Comparison of ENCODE assay signal across 26 cellular contexts in the genomic region with DNA sequence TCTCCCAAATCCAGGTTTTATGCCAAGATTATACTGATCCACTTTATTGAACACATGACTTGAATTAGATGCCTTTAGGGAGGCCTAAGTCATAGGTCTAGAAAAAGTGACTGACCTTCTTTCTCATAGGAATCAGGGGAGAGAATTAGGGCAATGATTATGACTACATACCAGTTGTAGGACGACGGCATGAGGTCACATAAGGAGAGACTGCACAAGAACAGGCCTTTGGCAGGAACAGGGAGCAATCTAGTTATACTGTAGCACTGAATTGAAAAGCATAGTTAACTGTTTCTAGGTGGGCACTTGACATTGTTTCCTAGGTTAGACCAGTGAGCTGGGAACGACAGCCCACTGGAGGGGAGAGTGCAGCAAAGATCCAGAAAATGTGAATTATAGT.
"Had no signal": no experiment of that assay in that cellular context is flagged by ENCODE, and none has a peak within 500 bp of the region (broad histone marks: within the 10 kb centered on the region; RNA-seq: fewer than 3 reads in every experiment).

No MANE protein-coding gene starts in this region.

- DNase-seq: activated CD4-positive, alpha-beta memory T cell treated with anti-CD3 and anti-CD28 coated beads for 36 hours; activated CD4-positive, alpha-beta T cell treated with anti-CD3 and anti-CD28 coated beads, Interleukin-2, amount 10 ng/mL, durations not matched to agents 7 days and 5 days; activated CD4-positive, CD25-positive, alpha-beta regulatory T cell; activated CD8-positive, alpha-beta memory T cell treated with anti-CD3 and anti-CD28 coated beads for 24 hours; activated effector memory CD4-positive, alpha-beta T cell treated with anti-CD3 and anti-CD28 coated beads, Interleukin-2, amount 50 U/mL, for 16 hours; activated naive CD4-positive, alpha-beta T cell treated with Interleukin-2 at 50 U/mL for 16 hours; activated naive CD8-positive, alpha-beta T cell treated with anti-CD3 and anti-CD28 coated beads for 36 hours; activated T-cell treated with anti-CD3 and anti-CD28 coated beads, Interleukin-2, amount 50 U/mL, for 4 hours; brain microvascular endothelial cell; Karpas-422; MM.1S; NCI-H1105; NCI-H1436; NCI-H1694 treated with DMSO at 0.1 percent for 48 hours; NCI-H2029 treated with DMSO at 0.1 percent for 48 hours; NCI-H510A treated with DMSO at 0.1 percent for 48 hours; NCI-H69; NK-92 treated with Interleukin-12 subunit alpha and Interleukin-12 subunit beta, amount 100 ng/mL, for 24 hours; OCI-M1; SHP77 treated with DMSO at 0.1 percent for 48 hours; T-helper 2 cell; T1000 had no signal

- H3K27ac Mint-ChIP-seq: activated CD4-positive, alpha-beta memory T cell treated with anti-CD3 and anti-CD28 coated beads for 36 hours; activated CD4-positive, alpha-beta T cell treated with anti-CD3 and anti-CD28 coated beads, Interleukin-2, amount 10 ng/mL, durations not matched to agents 7 days and 5 days; activated naive CD8-positive, alpha-beta T cell treated with anti-CD3 and anti-CD28 coated beads for 36 hours had no signal

- H3K27me3 ChIP-seq: brain microvascular endothelial cell, cardiac muscle cell had no signal

- H3K27ac ChIP-seq: brain microvascular endothelial cell, cardiac muscle cell, RWPE1 had no signal

- H3K4me3 ChIP-seq: cardiac muscle cell, K562 had no signal

- ATAC-seq: activated T-cell treated with anti-CD3 and anti-CD28 coated beads, Interleukin-2, amount 50 U/mL, for 4 hours; K562; Panc1 had no signal

- H3K36me3 ChIP-seq: brain microvascular endothelial cell, cardiac muscle cell had no signal

- H3K4me3 Mint-ChIP-seq: activated CD4-positive, alpha-beta memory T cell treated with anti-CD3 and anti-CD28 coated beads for 36 hours; activated CD4-positive, alpha-beta T cell treated with anti-CD3 and anti-CD28 coated beads, Interleukin-2, amount 10 ng/mL, durations not matched to agents 7 days and 5 days; activated naive CD8-positive, alpha-beta T cell treated with anti-CD3 and anti-CD28 coated beads for 36 hours; activated T-cell treated with anti-CD3 and anti-CD28 coated beads, Interleukin-2, amount 50 U/mL, for 4 hours had no signal

- H3K27me3 Mint-ChIP-seq: activated CD4-positive, alpha-beta memory T cell treated with anti-CD3 and anti-CD28 coated beads for 36 hours; activated CD4-positive, alpha-beta T cell treated with anti-CD3 and anti-CD28 coated beads, Interleukin-2, amount 10 ng/mL, durations not matched to agents 7 days and 5 days; activated naive CD8-positive, alpha-beta T cell treated with anti-CD3 and anti-CD28 coated beads for 36 hours had no signal

- H3K4me1 Mint-ChIP-seq: activated CD4-positive, alpha-beta T cell treated with anti-CD3 and anti-CD28 coated beads, Interleukin-2, amount 10 ng/mL, durations not matched to agents 7 days and 5 days had no signal

- H3K9me3 Mint-ChIP-seq: activated CD4-positive, alpha-beta memory T cell treated with anti-CD3 and anti-CD28 coated beads for 36 hours; activated CD4-positive, alpha-beta T cell treated with anti-CD3 and anti-CD28 coated beads, Interleukin-2, amount 10 ng/mL, durations not matched to agents 7 days and 5 days; activated T-cell treated with anti-CD3 and anti-CD28 coated beads, Interleukin-2, amount 50 U/mL, for 4 hours had no signal
